Comparison of ENCODE assay signal across 20 cellular contexts in the genomic region with DNA sequence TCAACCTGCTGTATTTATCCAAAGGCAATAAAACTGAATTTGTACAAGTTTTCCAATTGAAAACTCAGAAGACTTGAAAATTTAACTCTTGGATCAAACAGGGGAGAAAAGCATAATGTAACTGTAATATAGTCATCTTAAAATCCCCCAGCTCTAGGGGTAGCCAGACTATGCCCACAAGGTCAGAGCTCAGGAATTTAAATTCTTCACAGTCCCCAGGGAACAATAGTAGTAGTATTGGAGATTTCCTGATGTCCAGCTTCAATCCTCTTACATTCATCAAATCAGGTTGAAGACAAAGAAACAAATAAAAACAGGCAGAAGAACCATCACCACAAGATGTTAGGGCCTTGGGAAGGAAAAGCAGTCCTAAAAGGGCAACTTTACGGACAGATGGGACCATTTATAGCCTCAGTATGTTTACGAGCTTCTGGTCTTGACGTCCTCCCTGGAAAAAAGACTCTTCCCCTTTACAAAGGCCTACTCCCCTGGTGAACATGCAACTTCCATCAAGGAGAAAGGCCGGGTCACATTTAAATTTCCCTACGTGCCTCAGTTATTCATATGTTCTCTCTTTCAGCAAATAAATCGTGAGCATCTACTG.
"Had no signal": no experiment of that assay in that cellular context is flagged by ENCODE, and none has a peak within 500 bp of the region (broad histone marks: within the 10 kb centered on the region; RNA-seq: fewer than 3 reads in every experiment).

No MANE protein-coding gene starts in this region.

- H3K9me3 Mint-ChIP-seq: activated naive CD4-positive, alpha-beta T cell treated with anti-CD3 and anti-CD28 coated beads for 36 hours; activated naive CD8-positive, alpha-beta T cell treated with anti-CD3 and anti-CD28 coated beads, Interleukin-2, amount 50 U/mL, for 24 hours; activated T-helper 2 cell treated with anti-CD3 and anti-CD28 coated beads, Interferon-gamma antibody, Interleukin-2, Interleukin-4, amounts not matched to agents 10 μg/mL and 5 μg/mL and 100 μg/mL, durations not matched to agents 14 hours and 24 hours and 36 hours; T-cell had no signal

- H3K36me3 Mint-ChIP-seq: T-cell had no signal

- DNase-seq: activated CD4-positive, alpha-beta T cell treated with anti-CD3 and anti-CD28 coated beads for 1 hour; activated CD4-positive, alpha-beta T cell treated with anti-CD3 and anti-CD28 coated beads, Interleukin-2, amount 50 U/mL, for 4 hours; activated naive CD4-positive, alpha-beta T cell treated with anti-CD3 and anti-CD28 coated beads for 36 hours; activated naive CD8-positive, alpha-beta T cell treated with anti-CD3 and anti-CD28 coated beads, Interleukin-2, amount 50 U/mL, for 24 hours; aorta; cerebellar nuclear complex; effector memory CD4-positive, alpha-beta T cell; gastrocnemius medialis; heart right ventricle; left cardiac atrium; lower lobe of right lung; occipital lobe; sigmoid colon; stimulated activated CD4-positive, alpha-beta T cell treated with anti-CD3 and anti-CD28 coated beads, Interleukin-2, amount 100 ng/mL, for 24 hours; stomach; T-cell had no signal

- H3K4me1 ChIP-seq: breast epithelium, gastrocnemius medialis, lower lobe of right lung had no signal

- H3K27ac Mint-ChIP-seq: activated naive CD4-positive, alpha-beta T cell treated with anti-CD3 and anti-CD28 coated beads for 36 hours; activated naive CD8-positive, alpha-beta T cell treated with anti-CD3 and anti-CD28 coated beads, Interleukin-2, amount 50 U/mL, for 24 hours; activated T-helper 2 cell treated with anti-CD3 and anti-CD28 coated beads, Interferon-gamma antibody, Interleukin-2, Interleukin-4, amounts not matched to agents 10 μg/mL and 5 μg/mL and 100 μg/mL, durations not matched to agents 14 hours and 24 hours and 36 hours; T-cell had no signal

- H3K9me3 ChIP-seq: breast epithelium, gastrocnemius medialis, heart right ventricle, lower lobe of right lung, sigmoid colon, stomach, thoracic aorta had no signal

- H3K4me3 ChIP-seq: breast epithelium, gastrocnemius medialis, heart right ventricle, lower lobe of right lung, sigmoid colon, stomach, thoracic aorta had no signal

- ATAC-seq: activated naive CD8-positive, alpha-beta T cell treated with anti-CD3 and anti-CD28 coated beads, Interleukin-2, amount 50 U/mL, for 24 hours; gastrocnemius medialis; heart right ventricle; left cardiac atrium; lower lobe of right lung; T-cell had no signal

- H3K36me3 ChIP-seq: breast epithelium, gastrocnemius medialis, heart right ventricle, lower lobe of right lung, sigmoid colon, stomach, thoracic aorta had no signal

- H3K27me3 Mint-ChIP-seq: activated naive CD8-positive, alpha-beta T cell treated with anti-CD3 and anti-CD28 coated beads, Interleukin-2, amount 50 U/mL, for 24 hours had no signal

- H3K4me3 Mint-ChIP-seq: activated naive CD4-positive, alpha-beta T cell treated with anti-CD3 and anti-CD28 coated beads for 36 hours; activated naive CD8-positive, alpha-beta T cell treated with anti-CD3 and anti-CD28 coated beads, Interleukin-2, amount 50 U/mL, for 24 hours; T-cell had no signal

- H3K27ac ChIP-seq: breast epithelium, epithelial cell of prostate, gastrocnemius medialis, heart right ventricle, lower lobe of right lung, sigmoid colon, thoracic aorta had no signal

- H3K4me1 Mint-ChIP-seq: activated naive CD8-positive, alpha-beta T cell treated with anti-CD3 and anti-CD28 coated beads, Interleukin-2, amount 50 U/mL, for 24 hours; T-cell had no signal

- H3K27me3 ChIP-seq: breast epithelium, gastrocnemius medialis, heart right ventricle, sigmoid colon, stomach had no signal
